ENCODE assay signal across 14 cellular contexts in the genomic region with DNA sequence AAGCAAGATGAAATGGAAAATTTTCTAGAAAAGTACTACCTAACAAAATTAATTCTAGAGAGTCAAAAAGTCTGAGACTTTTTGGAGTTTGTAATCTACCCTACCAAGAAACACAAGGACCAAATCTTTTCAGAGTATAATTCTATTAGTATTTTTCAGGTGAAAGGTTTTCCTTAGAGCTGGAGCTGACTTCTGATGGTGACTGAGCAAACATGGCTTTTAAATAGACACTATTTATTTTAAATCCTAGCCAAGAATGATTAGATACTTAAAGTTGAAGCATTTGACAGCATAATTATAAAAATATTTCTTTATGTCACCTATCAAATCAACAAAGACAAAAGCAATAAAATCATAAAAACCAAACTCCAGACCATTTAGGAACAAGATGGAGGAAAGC. TPM values are rescaled to one million over a fixed set of nuclear protein-coding genes. Genes with fewer than 3 reads are reported as not detected.
DNase-seq lines count a peak whose midpoint lies in the region; ATAC-seq and TF ChIP-seq lines count a peak whose summit lies in the region.
"Had no signal": no experiment of that assay in that cellular context is flagged by ENCODE, and none has a peak within 500 bp of the region (broad histone marks: within the 10 kb centered on the region; RNA-seq: fewer than 3 reads in every experiment).

No MANE protein-coding gene starts in this region.

- H3K27ac Mint-ChIP-seq in mesothelial cell of epicardium (peak overlapping the region; percentile 88), type B pancreatic cell (no peak overlapping the region)
- H3K27ac Mint-ChIP-seq in activated CD4-positive, alpha-beta T cell treated with anti-CD3 and anti-CD28 coated beads, Interleukin-2, amount 10 ng/mL, durations not matched to agents 7 days and 5 days = no peak overlapping the region

- no peak for ATAC-seq in HG02885 (IDR thresholded peaks at IDR 0.05; ENCODE audit: poor library complexity, unreplicated experiment)

- H3K4me1 Mint-ChIP-seq in mesothelial cell of epicardium = peaks cover 31% of the 10 kb centered on the region
- H3K4me1 Mint-ChIP-seq in activated CD4-positive, alpha-beta T cell treated with anti-CD3 and anti-CD28 coated beads, Interleukin-2, amount 10 ng/mL, durations not matched to agents 7 days and 5 days = peaks cover 5% of the 10 kb centered on the region
- peaks cover 4% of the 10 kb centered on the region for H3K4me1 Mint-ChIP-seq in type B pancreatic cell (ENCODE audit: unreplicated experiment)

- H3K4me3 ChIP-seq in ascending aorta = no peak overlapping the region
- H3K4me3 ChIP-seq in coronary artery = no peak overlapping the region
- H3K4me3 ChIP-seq: BLaER1, HAP-1 had no signal

- no peaks in the 10 kb centered on the region for H3K27me3 Mint-ChIP-seq in mesothelial cell of epicardium (ENCODE audit: low read depth)
- no peaks in the 10 kb centered on the region for H3K27me3 Mint-ChIP-seq in activated CD4-positive, alpha-beta T cell treated with anti-CD3 and anti-CD28 coated beads, Interleukin-2, amount 10 ng/mL, durations not matched to agents 7 days and 5 days
- H3K27me3 Mint-ChIP-seq in type B pancreatic cell = no peaks in the 10 kb centered on the region
- H3K27me3 Mint-ChIP-seq: CD8-positive, alpha-beta memory T cell had no signal

- TF ChIP-seq CTCF in ascending aorta (IDR thresholded peaks at IDR 0.05) (no peak), coronary artery (IDR thresholded peaks at IDR 0.05) (no peak), mesothelial cell of epicardium (IDR thresholded peaks at IDR 0.05; ENCODE audit: unreplicated experiment) (no peak), type B pancreatic cell (conservative IDR thresholded peaks at IDR 0.05) (no peak)

- intact Hi-C loops in ascending aorta (cut with DNase I) = no loop called here

- H3K27ac ChIP-seq in ascending aorta (peak overlapping the region; percentile 80 to 87), coronary artery (peak overlapping the region; percentile 1 to 65)
- H3K27ac ChIP-seq: BLaER1, HL-60 had no signal

- no peaks in the 10 kb centered on the region for H3K36me3 ChIP-seq in ascending aorta

- CTCF ChIA-PET in activated CD4-positive, alpha-beta T cell treated with anti-CD3 and anti-CD28 coated beads, Interleukin-2, amount 10 ng/mL, durations not matched to agents 7 days and 5 days (lab: Charles Lee) = no interaction called here

- no peaks in the 10 kb centered on the region for H3K9me3 ChIP-seq in ascending aorta
- H3K9me3 ChIP-seq: BLaER1, HAP-1 had no signal

- H3K27me3 ChIP-seq in ascending aorta = no peaks in the 10 kb centered on the region
- H3K27me3 ChIP-seq: BLaER1 had no signal

- H3K9me3 Mint-ChIP-seq in mesothelial cell of epicardium = peaks cover 13% of the 10 kb centered on the region
- H3K9me3 Mint-ChIP-seq in activated CD4-positive, alpha-beta T cell treated with anti-CD3 and anti-CD28 coated beads, Interleukin-2, amount 10 ng/mL, durations not matched to agents 7 days and 5 days = no peaks in the 10 kb centered on the region
- no peaks in the 10 kb centered on the region for H3K9me3 Mint-ChIP-seq in type B pancreatic cell
- H3K9me3 Mint-ChIP-seq: CD8-positive, alpha-beta memory T cell had no signal

- H3K36me3 Mint-ChIP-seq in mesothelial cell of epicardium (peaks cover 28% of the 10 kb centered on the region), type B pancreatic cell (peaks cover 14% of the 10 kb centered on the region)
- H3K36me3 Mint-ChIP-seq in activated CD4-positive, alpha-beta T cell treated with anti-CD3 and anti-CD28 coated beads, Interleukin-2, amount 10 ng/mL, durations not matched to agents 7 days and 5 days (ENCODE audit: low read depth) = peaks cover 29% of the 10 kb centered on the region

- POLR2A ChIA-PET in activated CD4-positive, alpha-beta T cell treated with anti-CD3 and anti-CD28 coated beads, Interleukin-2, amount 10 ng/mL, durations not matched to agents 7 days and 5 days (lab: Charles Lee) = no interaction called here

- H3K4me3 Mint-ChIP-seq in mesothelial cell of epicardium (no peak overlapping the region), type B pancreatic cell (no peak overlapping the region)
- H3K4me3 Mint-ChIP-seq in activated CD4-positive, alpha-beta T cell treated with anti-CD3 and anti-CD28 coated beads, Interleukin-2, amount 10 ng/mL, durations not matched to agents 7 days and 5 days = no peak overlapping the region
- H3K4me3 Mint-ChIP-seq: CD8-positive, alpha-beta memory T cell had no signal

- DNase-seq in ascending aorta (ENCODE audit: low spot score in 2 of 2) = no peak
- DNase-seq in coronary artery (ENCODE audit: low spot score) = no peak
- DNase-seq in mesothelial cell of epicardium (ENCODE audit: low spot score in 2 of 2, unreplicated experiment in 2 of 2) = no peak
- DNase-seq in activated CD4-positive, alpha-beta T cell treated with anti-CD3 and anti-CD28 coated beads, Interleukin-2, amount 10 ng/mL, durations not matched to agents 7 days and 5 days = no peak
- DNase-seq in type B pancreatic cell (ENCODE audit: extremely low spot score, unreplicated experiment) = no peak
- DNase-seq in stimulated activated CD4-positive, alpha-beta T cell treated with anti-CD3 and anti-CD28 coated beads, Interleukin-1b, Interleukin-23, amount 100 ng/mL, for 48 hours = no peak
- DNase-seq: AML-193; CD8-positive, alpha-beta memory T cell; DND-41; GDM1 had no signal

- H3K4me1 ChIP-seq in ascending aorta = peaks cover 4 to 16% of the 10 kb centered on the region in 2 donors
- H3K4me1 ChIP-seq: BLaER1, HAP-1 had no signal

RNA-seq across cellular contexts. Expression of gene ZC3H6, which starts 26.6 kb away (rescaled TPM):
- total RNA-seq in ascending aorta = 1.5 TPM
- total RNA-seq in mesothelial cell of epicardium = 12.1 to 16.2 TPM (median 15.8 TPM) in 3 replicates
- 10 to 100 TPM; 14.0 to 14.8 TPM for total RNA-seq in activated CD4-positive, alpha-beta T cell treated with anti-CD3 and anti-CD28 coated beads, Interleukin-2, amount 10 ng/mL, durations not matched to agents 7 days and 5 days
- 5.5 and 10.1 TPM in 2 replicates for total RNA-seq in type B pancreatic cell (ENCODE audit: low replicate concordance)

RNA-seq across cellular contexts. Expression of gene ZC3H8, which starts 47.1 kb away (rescaled TPM):
- total RNA-seq in ascending aorta (0.11 TPM), mesothelial cell of epicardium (18.7 to 20.7 TPM (median 20.2 TPM) in 3 replicates), type B pancreatic cell (ENCODE audit: low replicate concordance) (12.6 and 20.7 TPM in 2 replicates)
- total RNA-seq in activated CD4-positive, alpha-beta T cell treated with anti-CD3 and anti-CD28 coated beads, Interleukin-2, amount 10 ng/mL, durations not matched to agents 7 days and 5 days = 10 to 100 TPM; 18.0 to 19.3 TPM

Comparison
In these comparisons a context has a peak if more than half of its experiments do, and no peak if none do; other contexts are left out.
1. RNA of gene ZC3H8, which starts 47.1 kb away (total RNA-seq): 18.7 to 20.7 TPM in mesothelial cell of epicardium, 12.6 to 20.7 TPM in type B pancreatic cell and 18.0 to 19.3 TPM in activated CD4-positive, alpha-beta T cell treated with anti-CD3 and anti-CD28 coated beads, Interleukin-2, amount 10 ng/mL, durations not matched to agents 7 days and 5 days; 0.11 TPM in ascending aorta (single experiment); every median in the first group is over 10 times any median in the second.